Comparison of ENCODE assay signal across 10 cellular contexts in genomic region chr14:93975791-93976476, GRCh38. TPM values are rescaled to one million over a fixed set of nuclear protein-coding genes. Genes with fewer than 3 reads are reported as not detected.
A peak's percentile ranks its signal among the peaks of the same experiment; 100 is the strongest.
DNase-seq lines count a peak whose midpoint lies in the region; ATAC-seq, FAIRE-seq and TF ChIP-seq lines count a peak whose summit lies in the region.
"Had no signal": no experiment of that assay in that cellular context is flagged by ENCODE, and none has a peak within 500 bp of the region (broad histone marks: within the 10 kb centered on the region; RNA-seq: fewer than 3 reads in every experiment).

No MANE protein-coding gene starts in this region.

- peak overlapping the region in 57 of 59 donors; percentile 0 to 85 (median 71) for H3K27ac ChIP-seq in dorsolateral prefrontal cortex
- H3K27ac ChIP-seq in kidney (ENCODE audit: low read depth in 2 of 2, low read length in 2 of 2): no peak overlapping the region
- H3K27ac ChIP-seq: HL-60 had no signal

- TF ChIP-seq CTCF in dorsolateral prefrontal cortex (IDR thresholded peaks at IDR 0.05 in 54 of 56, conservative IDR thresholded peaks at IDR 0.05 in 2 of 56; ENCODE audit: low read depth in 1 of 56, partially characterized antibody in 56 of 56) (peak in 6 of 56 donors; percentile 8 to 22 (median 10)), kidney (IDR thresholded peaks at IDR 0.05; ENCODE audit: borderline replicate concordance, extremely low read depth, insufficient read depth) (no peak)

- no peak for FAIRE-seq in kidney (lab: Jason Lieb, UNC)
- FAIRE-seq: astrocyte had no signal

- H3K9me3 ChIP-seq in kidney (ENCODE audit: control insufficient read depth in 1 of 2, low read length in 2 of 2): no peaks in the 10 kb centered on the region

- no peaks in the 10 kb centered on the region for H3K27me3 ChIP-seq in dorsolateral prefrontal cortex

- intact Hi-C loops in dorsolateral prefrontal cortex (cut with DNase I) (no loop called here), kidney (cut with DNase I) (no loop called here)

- H3K27ac Mint-ChIP-seq in stimulated activated memory B cell treated with anti-CD40 and anti-IgM and Interleukin-4, amounts not matched to agents 10 μg/mL and 1 μg/mL and 100 μg/mL, for 72 hours: peak overlapping the region; percentile 91

- H3K27me3 Mint-ChIP-seq in stimulated activated memory B cell treated with anti-CD40 and anti-IgM and Interleukin-4, amounts not matched to agents 10 μg/mL and 1 μg/mL and 100 μg/mL, for 72 hours: peaks cover 47% of the 10 kb centered on the region

- peaks cover 61% of the 10 kb centered on the region for H3K4me1 Mint-ChIP-seq in stimulated activated memory B cell treated with anti-CD40 and anti-IgM and Interleukin-4, amounts not matched to agents 10 μg/mL and 1 μg/mL and 100 μg/mL, for 72 hours

- H3K9ac ChIP-seq in kidney (ENCODE audit: low read length in 2 of 2): no peak overlapping the region

- H3K4me3 ChIP-seq in dorsolateral prefrontal cortex: peak overlapping the region in 58 of 59 donors; percentile 0 to 61 (median 37)
- no peak overlapping the region for H3K4me3 ChIP-seq in kidney (ENCODE audit: low read length in 2 of 2)

- DNase-seq in GM03348 (ENCODE audit: low spot score): peak; percentile 36
- no peak for DNase-seq in dorsolateral prefrontal cortex
- no peak for DNase-seq in SW 1271 (lab: John Stamatoyannopoulos, UW)
- DNase-seq in NCI-H128 (lab: John Stamatoyannopoulos, UW; ENCODE audit: unreplicated experiment): no peak
- no peak for DNase-seq in kidney

- peaks cover 0 to 3% of the 10 kb centered on the region in 2 donors for H3K4me1 ChIP-seq in kidney (ENCODE audit: control insufficient read depth in 1 of 2, insufficient read depth in 1 of 2, low read depth in 1 of 2, low read length in 2 of 2)

- no peaks in the 10 kb centered on the region for H3K36me3 ChIP-seq in kidney (ENCODE audit: control insufficient read depth in 1 of 2, insufficient read depth in 2 of 2, low read length in 2 of 2)

- ATAC-seq in GM19455 (IDR thresholded peaks at IDR 0.05; ENCODE audit: unreplicated experiment): peak; percentile 79
- ATAC-seq in HG03432 (IDR thresholded peaks at IDR 0.05; ENCODE audit: unreplicated experiment): peak; percentile 69
- ATAC-seq in stimulated activated memory B cell treated with anti-CD40 and anti-IgM and Interleukin-4, amounts not matched to agents 10 μg/mL and 1 μg/mL and 100 μg/mL, for 72 hours: peak; percentile 64

- H3K9me3 Mint-ChIP-seq in stimulated activated memory B cell treated with anti-CD40 and anti-IgM and Interleukin-4, amounts not matched to agents 10 μg/mL and 1 μg/mL and 100 μg/mL, for 72 hours: peaks cover 6% of the 10 kb centered on the region

- peak overlapping the region; percentile 36 for H3K4me3 Mint-ChIP-seq in stimulated activated memory B cell treated with anti-CD40 and anti-IgM and Interleukin-4, amounts not matched to agents 10 μg/mL and 1 μg/mL and 100 μg/mL, for 72 hours

- peaks cover 10% of the 10 kb centered on the region for H3K36me3 Mint-ChIP-seq in stimulated activated memory B cell treated with anti-CD40 and anti-IgM and Interleukin-4, amounts not matched to agents 10 μg/mL and 1 μg/mL and 100 μg/mL, for 72 hours

RNA-seq across cellular contexts. Expression of gene ASB2, which starts 0.4 kb away (rescaled TPM):
- 10 to 100 TPM in 40 of 120 experiments, 1 to 10 TPM in 80; 1.7 to 20.6 (median 8.5) TPM for total RNA-seq in dorsolateral prefrontal cortex
- 3.7 TPM for total RNA-seq in kidney
- 0.97 TPM for polyA plus RNA-seq in kidney (ENCODE audit: insufficient read depth, low read depth, low replicate concordance)

RNA-seq across cellular contexts. Expression of gene CCDC197, which starts 21.2 kb away (rescaled TPM):
- total RNA-seq in dorsolateral prefrontal cortex (under 1 TPM in 2 of 120 experiments, not detected in 118; 0.38 to 0.95 TPM), kidney (not detected)
- polyA plus RNA-seq in kidney (ENCODE audit: insufficient read depth, low read depth, low replicate concordance): not detected
- total RNA-seq: astrocyte had no signal

RNA-seq across cellular contexts. Expression of gene FAM181A, which starts 48.8 kb away (rescaled TPM):
- 10 to 100 TPM in 14 of 120 experiments, 1 to 10 TPM in 106; 1.8 to 18.0 (median 6.0) TPM for total RNA-seq in dorsolateral prefrontal cortex
- not detected for total RNA-seq in kidney
- not detected for polyA plus RNA-seq in kidney (ENCODE audit: insufficient read depth, low read depth, low replicate concordance)
- total RNA-seq: astrocyte had no signal

RNA-seq across cellular contexts. Expression of gene OTUB2, which starts 50.2 kb away (rescaled TPM):
- total RNA-seq in dorsolateral prefrontal cortex: 1 to 10 TPM in 117 of 120 experiments, under 1 TPM in 3; 0.49 to 4.7 (median 2.3) TPM
- total RNA-seq in kidney: 1.1 TPM
- polyA plus RNA-seq in kidney (ENCODE audit: insufficient read depth, low read depth, low replicate concordance): 1.6 TPM

Comparison
In these comparisons a context has a peak if more than half of its experiments do, and no peak if none do; other contexts are left out.
1. H3K27ac ChIP-seq: peak in dorsolateral prefrontal cortex (57 of 59); none in kidney (0 of 2).
2. H3K4me3 ChIP-seq: peak in dorsolateral prefrontal cortex (58 of 59); none in kidney (0 of 2).
3. Peak in every context shown above with its lines, with median percentiles within 50 percentile points of each other: ATAC-seq.